7 cellular contexts compared by ENCODE assay signal in genomic region chr20:5410450-5410849, GRCh38.
"Had no signal": no experiment of that assay in that cellular context is flagged by ENCODE, and none has a peak within 500 bp of the region (broad histone marks: within the 10 kb centered on the region; RNA-seq: fewer than 3 reads in every experiment).

No MANE protein-coding gene starts in this region.

- H3K9ac ChIP-seq: GM23248 had no signal

- H2AFZ ChIP-seq: GM23248 had no signal

- H3K27ac ChIP-seq: GM23248, HL-60 had no signal

- H3K4me1 ChIP-seq: HAP-1 had no signal

- DNase-seq: GM23248, GOT3, H7, HFFc6, KBM-7 had no signal

- H3K9me3 ChIP-seq: HAP-1 had no signal

- H3K4me3 ChIP-seq: GM23248, HAP-1 had no signal

- H3K36me3 ChIP-seq: HAP-1 had no signal
